Comparison of ENCODE assay signal across 1 cellular context in the genomic region with DNA sequence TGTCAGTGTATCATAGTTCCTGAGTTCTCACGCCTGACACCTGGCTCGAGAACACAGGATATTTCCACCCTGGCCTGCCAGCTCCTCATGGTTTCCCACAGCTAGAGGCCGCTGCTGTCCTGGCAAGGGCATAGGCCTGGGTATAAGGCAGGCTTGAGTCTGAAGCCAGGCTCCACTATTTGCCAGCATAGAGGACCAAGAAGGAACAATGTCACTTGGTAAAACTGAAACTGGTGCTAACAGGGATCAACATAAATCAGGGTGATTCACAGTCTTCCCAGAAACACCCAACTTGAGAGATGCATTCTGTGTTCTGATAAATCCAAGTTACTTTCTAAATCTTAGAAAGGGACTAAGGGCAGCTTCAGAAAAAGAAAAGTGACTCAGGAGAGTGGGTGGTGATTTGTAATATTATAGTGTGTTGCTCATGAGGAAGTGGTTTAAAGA.
A peak's percentile ranks its signal among the peaks of the same experiment; 100 is the strongest.
TF ChIP-seq lines count a peak whose summit lies in the region.

No MANE protein-coding gene starts in this region.

TF ChIP-seq in HepG2, 621 proteins besides CTCF, POLR2A, EP300 and RAD21 (continued from another document and continues in another):
- TF ChIP-seq RXRB (CRISPR knock-in tag; IDR thresholded peaks at IDR 0.05; ENCODE audit: borderline replicate concordance) (0 out of 2 replicates have a peak, but pooled peaks have one; percentile 38), POGZ (CRISPR knock-in tag; IDR thresholded peaks at IDR 0.05) (no peak), DR1 (CRISPR knock-in tag; IDR thresholded peaks at IDR 0.05) (no peak), GATAD2A (CRISPR knock-in tag; IDR thresholded peaks at IDR 0.05) (peak; percentile 56), ZNF883 (CRISPR knock-in tag; IDR thresholded peaks at IDR 0.05; ENCODE audit: not compliant biosample characterization) (no peak), ERF (CRISPR knock-in tag; IDR thresholded peaks at IDR 0.05) (0 out of 2 replicates have a peak, but pooled peaks have one; percentile 40), ZBTB7A (CRISPR knock-in tag; IDR thresholded peaks at IDR 0.05) (no peak), ZNF263 (CRISPR knock-in tag; IDR thresholded peaks at IDR 0.05) (no peak), FOXK2 (IDR thresholded peaks at IDR 0.05) (no peak), ZNF430 (CRISPR knock-in tag; IDR thresholded peaks at IDR 0.05) (no peak), FOSL2 (CRISPR knock-in tag; IDR thresholded peaks at IDR 0.05) (peak; percentile 31), EED (CRISPR knock-in tag; IDR thresholded peaks at IDR 0.05) (no peak), XRCC5 (optimal IDR thresholded peaks at IDR 0.05; ENCODE audit: low read length) (peak; percentile 75), ZMYM2 (CRISPR knock-in tag; IDR thresholded peaks at IDR 0.05) (no peak), ETV6 (CRISPR knock-in tag; conservative IDR thresholded peaks at IDR 0.05) (no peak), ZNF382 (CRISPR knock-in tag; IDR thresholded peaks at IDR 0.05; ENCODE audit: borderline replicate concordance) (no peak), RFX3 (CRISPR knock-in tag; IDR thresholded peaks at IDR 0.05) (no peak), KDM3A (CRISPR knock-in tag; IDR thresholded peaks at IDR 0.05; ENCODE audit: low read depth) (no peak), BHLHE40 (IDR thresholded peaks at IDR 0.05; ENCODE audit: low read length) (peak; percentile 30; the same call in 1 of the 2 replicates), ZNF10 (CRISPR knock-in tag; IDR thresholded peaks at IDR 0.05; ENCODE audit: borderline replicate concordance, low read depth) (no peak), NR2F6 (IDR thresholded peaks at IDR 0.05) (no peak), NR2F6 (CRISPR knock-in tag; IDR thresholded peaks at IDR 0.05) (peak; percentile 15; the same call in 1 of the 2 replicates), MYC (CRISPR knock-in tag; IDR thresholded peaks at IDR 0.05; ENCODE audit: borderline replicate concordance) (peak; percentile 23; the same call in 1 of the 2 replicates), TOPORS (CRISPR knock-in tag; IDR thresholded peaks at IDR 0.05) (no peak), HES4 (CRISPR knock-in tag; IDR thresholded peaks at IDR 0.05; ENCODE audit: borderline replicate concordance) (no peak), ADNP (CRISPR knock-in tag; IDR thresholded peaks at IDR 0.05) (no peak), PHF5A (CRISPR knock-in tag; IDR thresholded peaks at IDR 0.05; ENCODE audit: low read depth, unreplicated experiment) (no peak), KDM1A (CRISPR knock-in tag; IDR thresholded peaks at IDR 0.05) (no peak), ZNF670 (CRISPR knock-in tag; IDR thresholded peaks at IDR 0.05; ENCODE audit: borderline replicate concordance) (0 out of 2 replicates have a peak, but pooled peaks have one; percentile 16), ZNF180 (CRISPR knock-in tag; IDR thresholded peaks at IDR 0.05; ENCODE audit: borderline replicate concordance, low read depth) (no peak), ZFX (CRISPR knock-in tag; IDR thresholded peaks at IDR 0.05; ENCODE audit: low read depth) (peak; percentile 43; the same call in 1 of the 2 replicates), CEBPB (IDR thresholded peaks at IDR 0.05; ENCODE audit: borderline replicate concordance, low read depth, low read length) (no peak), KAT8 (CRISPR knock-in tag; IDR thresholded peaks at IDR 0.05) (0 out of 2 replicates have a peak, but pooled peaks have one; percentile 34), GATAD1 (CRISPR knock-in tag; IDR thresholded peaks at IDR 0.05) (peak; percentile 24; the same call in 1 of the 2 replicates), ZNF496 (CRISPR knock-in tag; IDR thresholded peaks at IDR 0.05; ENCODE audit: insufficient replicate concordance) (no peak), RFX5 (IDR thresholded peaks at IDR 0.05; ENCODE audit: low read depth, low read length) (no peak), BCL6 (CRISPR knock-in tag; IDR thresholded peaks at IDR 0.05) (0 out of 2 replicates have a peak, but pooled peaks have one; percentile 13), ELF3 (CRISPR knock-in tag; IDR thresholded peaks at IDR 0.05) (peak; percentile 44; the same call in 1 of the 2 replicates)
- TF ChIP-seq, protein P1, sequence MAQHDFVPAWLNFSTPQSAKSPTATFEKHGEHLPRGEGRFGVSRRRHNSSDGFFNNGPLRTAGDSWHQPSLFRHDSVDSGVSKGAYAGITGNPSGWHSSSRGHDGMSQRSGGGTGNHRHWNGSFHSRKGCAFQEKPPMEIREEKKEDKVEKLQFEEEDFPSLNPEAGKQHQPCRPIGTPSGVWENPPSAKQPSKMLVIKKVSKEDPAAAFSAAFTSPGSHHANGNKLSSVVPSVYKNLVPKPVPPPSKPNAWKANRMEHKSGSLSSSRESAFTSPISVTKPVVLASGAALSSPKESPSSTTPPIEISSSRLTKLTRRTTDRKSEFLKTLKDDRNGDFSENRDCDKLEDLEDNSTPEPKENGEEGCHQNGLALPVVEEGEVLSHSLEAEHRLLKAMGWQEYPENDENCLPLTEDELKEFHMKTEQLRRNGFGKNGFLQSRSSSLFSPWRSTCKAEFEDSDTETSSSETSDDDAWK (CRISPR knock-in tag; IDR thresholded peaks at IDR 0.05) = no peak
- TF ChIP-seq, protein P2, sequence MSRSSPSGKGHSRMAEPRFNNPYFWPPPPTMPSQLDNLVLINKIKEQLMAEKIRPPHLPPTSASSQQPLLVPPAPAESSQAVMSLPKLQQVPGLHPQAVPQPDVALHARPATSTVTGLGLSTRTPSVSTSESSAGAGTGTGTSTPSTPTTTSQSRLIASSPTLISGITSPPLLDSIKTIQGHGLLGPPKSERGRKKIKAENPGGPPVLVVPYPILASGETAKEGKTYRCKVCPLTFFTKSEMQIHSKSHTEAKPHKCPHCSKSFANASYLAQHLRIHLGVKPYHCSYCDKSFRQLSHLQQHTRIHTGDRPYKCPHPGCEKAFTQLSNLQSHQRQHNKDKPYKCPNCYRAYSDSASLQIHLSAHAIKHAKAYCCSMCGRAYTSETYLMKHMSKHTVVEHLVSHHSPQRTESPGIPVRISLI (CRISPR knock-in tag; IDR thresholded peaks at IDR 0.05; ENCODE audit: borderline replicate concordance) = no peak
- TF ChIP-seq, protein P3, sequence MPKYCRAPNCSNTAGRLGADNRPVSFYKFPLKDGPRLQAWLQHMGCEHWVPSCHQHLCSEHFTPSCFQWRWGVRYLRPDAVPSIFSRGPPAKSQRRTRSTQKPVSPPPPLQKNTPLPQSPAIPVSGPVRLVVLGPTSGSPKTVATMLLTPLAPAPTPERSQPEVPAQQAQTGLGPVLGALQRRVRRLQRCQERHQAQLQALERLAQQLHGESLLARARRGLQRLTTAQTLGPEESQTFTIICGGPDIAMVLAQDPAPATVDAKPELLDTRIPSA (CRISPR knock-in tag; IDR thresholded peaks at IDR 0.05; ENCODE audit: borderline replicate concordance) = no peak
- TF ChIP-seq, protein P4, sequence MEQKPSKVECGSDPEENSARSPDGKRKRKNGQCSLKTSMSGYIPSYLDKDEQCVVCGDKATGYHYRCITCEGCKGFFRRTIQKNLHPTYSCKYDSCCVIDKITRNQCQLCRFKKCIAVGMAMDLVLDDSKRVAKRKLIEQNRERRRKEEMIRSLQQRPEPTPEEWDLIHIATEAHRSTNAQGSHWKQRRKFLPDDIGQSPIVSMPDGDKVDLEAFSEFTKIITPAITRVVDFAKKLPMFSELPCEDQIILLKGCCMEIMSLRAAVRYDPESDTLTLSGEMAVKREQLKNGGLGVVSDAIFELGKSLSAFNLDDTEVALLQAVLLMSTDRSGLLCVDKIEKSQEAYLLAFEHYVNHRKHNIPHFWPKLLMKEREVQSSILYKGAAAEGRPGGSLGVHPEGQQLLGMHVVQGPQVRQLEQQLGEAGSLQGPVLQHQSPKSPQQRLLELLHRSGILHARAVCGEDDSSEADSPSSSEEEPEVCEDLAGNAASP (CRISPR knock-in tag; IDR thresholded peaks at IDR 0.05; ENCODE audit: borderline replicate concordance) = 0 out of 2 replicates have a peak, but pooled peaks have one; percentile 14
- TF ChIP-seq, protein P5, sequence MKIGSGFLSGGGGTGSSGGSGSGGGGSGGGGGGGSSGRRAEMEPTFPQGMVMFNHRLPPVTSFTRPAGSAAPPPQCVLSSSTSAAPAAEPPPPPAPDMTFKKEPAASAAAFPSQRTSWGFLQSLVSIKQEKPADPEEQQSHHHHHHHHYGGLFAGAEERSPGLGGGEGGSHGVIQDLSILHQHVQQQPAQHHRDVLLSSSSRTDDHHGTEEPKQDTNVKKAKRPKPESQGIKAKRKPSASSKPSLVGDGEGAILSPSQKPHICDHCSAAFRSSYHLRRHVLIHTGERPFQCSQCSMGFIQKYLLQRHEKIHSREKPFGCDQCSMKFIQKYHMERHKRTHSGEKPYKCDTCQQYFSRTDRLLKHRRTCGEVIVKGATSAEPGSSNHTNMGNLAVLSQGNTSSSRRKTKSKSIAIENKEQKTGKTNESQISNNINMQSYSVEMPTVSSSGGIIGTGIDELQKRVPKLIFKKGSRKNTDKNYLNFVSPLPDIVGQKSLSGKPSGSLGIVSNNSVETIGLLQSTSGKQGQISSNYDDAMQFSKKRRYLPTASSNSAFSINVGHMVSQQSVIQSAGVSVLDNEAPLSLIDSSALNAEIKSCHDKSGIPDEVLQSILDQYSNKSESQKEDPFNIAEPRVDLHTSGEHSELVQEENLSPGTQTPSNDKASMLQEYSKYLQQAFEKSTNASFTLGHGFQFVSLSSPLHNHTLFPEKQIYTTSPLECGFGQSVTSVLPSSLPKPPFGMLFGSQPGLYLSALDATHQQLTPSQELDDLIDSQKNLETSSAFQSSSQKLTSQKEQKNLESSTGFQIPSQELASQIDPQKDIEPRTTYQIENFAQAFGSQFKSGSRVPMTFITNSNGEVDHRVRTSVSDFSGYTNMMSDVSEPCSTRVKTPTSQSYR (CRISPR knock-in tag; IDR thresholded peaks at IDR 0.05; ENCODE audit: borderline replicate concordance) = no peak
- TF ChIP-seq, protein P6, sequence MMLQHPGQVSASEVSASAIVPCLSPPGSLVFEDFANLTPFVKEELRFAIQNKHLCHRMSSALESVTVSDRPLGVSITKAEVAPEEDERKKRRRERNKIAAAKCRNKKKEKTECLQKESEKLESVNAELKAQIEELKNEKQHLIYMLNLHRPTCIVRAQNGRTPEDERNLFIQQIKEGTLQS (CRISPR knock-in tag; IDR thresholded peaks at IDR 0.05) = no peak
- TF ChIP-seq, protein P7, sequence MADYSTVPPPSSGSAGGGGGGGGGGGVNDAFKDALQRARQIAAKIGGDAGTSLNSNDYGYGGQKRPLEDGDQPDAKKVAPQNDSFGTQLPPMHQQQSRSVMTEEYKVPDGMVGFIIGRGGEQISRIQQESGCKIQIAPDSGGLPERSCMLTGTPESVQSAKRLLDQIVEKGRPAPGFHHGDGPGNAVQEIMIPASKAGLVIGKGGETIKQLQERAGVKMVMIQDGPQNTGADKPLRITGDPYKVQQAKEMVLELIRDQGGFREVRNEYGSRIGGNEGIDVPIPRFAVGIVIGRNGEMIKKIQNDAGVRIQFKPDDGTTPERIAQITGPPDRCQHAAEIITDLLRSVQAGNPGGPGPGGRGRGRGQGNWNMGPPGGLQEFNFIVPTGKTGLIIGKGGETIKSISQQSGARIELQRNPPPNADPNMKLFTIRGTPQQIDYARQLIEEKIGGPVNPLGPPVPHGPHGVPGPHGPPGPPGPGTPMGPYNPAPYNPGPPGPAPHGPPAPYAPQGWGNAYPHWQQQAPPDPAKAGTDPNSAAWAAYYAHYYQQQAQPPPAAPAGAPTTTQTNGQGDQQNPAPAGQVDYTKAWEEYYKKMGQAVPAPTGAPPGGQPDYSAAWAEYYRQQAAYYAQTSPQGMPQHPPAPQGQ (CRISPR knock-in tag; IDR thresholded peaks at IDR 0.05; ENCODE audit: borderline replicate concordance) = no peak
- TF ChIP-seq, protein P8, sequence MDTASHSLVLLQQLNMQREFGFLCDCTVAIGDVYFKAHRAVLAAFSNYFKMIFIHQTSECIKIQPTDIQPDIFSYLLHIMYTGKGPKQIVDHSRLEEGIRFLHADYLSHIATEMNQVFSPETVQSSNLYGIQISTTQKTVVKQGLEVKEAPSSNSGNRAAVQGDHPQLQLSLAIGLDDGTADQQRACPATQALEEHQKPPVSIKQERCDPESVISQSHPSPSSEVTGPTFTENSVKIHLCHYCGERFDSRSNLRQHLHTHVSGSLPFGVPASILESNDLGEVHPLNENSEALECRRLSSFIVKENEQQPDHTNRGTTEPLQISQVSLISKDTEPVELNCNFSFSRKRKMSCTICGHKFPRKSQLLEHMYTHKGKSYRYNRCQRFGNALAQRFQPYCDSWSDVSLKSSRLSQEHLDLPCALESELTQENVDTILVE (CRISPR knock-in tag; IDR thresholded peaks at IDR 0.05) = no peak
- TF ChIP-seq, protein P9, sequence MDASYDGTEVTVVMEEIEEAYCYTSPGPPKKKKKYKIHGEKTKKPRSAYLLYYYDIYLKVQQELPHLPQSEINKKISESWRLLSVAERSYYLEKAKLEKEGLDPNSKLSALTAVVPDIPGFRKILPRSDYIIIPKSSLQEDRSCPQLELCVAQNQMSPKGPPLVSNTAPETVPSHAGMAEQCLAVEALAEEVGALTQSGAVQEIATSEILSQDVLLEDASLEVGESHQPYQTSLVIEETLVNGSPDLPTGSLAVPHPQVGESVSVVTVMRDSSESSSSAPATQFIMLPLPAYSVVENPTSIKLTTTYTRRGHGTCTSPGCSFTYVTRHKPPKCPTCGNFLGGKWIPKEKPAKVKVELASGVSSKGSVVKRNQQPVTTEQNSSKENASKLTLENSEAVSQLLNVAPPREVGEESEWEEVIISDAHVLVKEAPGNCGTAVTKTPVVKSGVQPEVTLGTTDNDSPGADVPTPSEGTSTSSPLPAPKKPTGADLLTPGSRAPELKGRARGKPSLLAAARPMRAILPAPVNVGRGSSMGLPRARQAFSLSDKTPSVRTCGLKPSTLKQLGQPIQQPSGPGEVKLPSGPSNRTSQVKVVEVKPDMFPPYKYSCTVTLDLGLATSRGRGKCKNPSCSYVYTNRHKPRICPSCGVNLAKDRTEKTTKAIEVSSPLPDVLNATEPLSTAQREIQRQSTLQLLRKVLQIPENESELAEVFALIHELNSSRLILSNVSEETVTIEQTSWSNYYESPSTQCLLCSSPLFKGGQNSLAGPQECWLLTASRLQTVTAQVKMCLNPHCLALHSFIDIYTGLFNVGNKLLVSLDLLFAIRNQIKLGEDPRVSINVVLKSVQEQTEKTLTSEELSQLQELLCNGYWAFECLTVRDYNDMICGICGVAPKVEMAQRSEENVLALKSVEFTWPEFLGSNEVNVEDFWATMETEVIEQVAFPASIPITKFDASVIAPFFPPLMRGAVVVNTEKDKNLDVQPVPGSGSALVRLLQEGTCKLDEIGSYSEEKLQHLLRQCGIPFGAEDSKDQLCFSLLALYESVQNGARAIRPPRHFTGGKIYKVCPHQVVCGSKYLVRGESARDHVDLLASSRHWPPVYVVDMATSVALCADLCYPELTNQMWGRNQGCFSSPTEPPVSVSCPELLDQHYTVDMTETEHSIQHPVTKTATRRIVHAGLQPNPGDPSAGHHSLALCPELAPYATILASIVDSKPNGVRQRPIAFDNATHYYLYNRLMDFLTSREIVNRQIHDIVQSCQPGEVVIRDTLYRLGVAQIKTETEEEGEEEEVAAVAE (CRISPR knock-in tag; IDR thresholded peaks at IDR 0.05; ENCODE audit: borderline replicate concordance) = 0 out of 2 replicates have a peak, but pooled peaks have one; percentile 35
- TF ChIP-seq, protein P10, sequence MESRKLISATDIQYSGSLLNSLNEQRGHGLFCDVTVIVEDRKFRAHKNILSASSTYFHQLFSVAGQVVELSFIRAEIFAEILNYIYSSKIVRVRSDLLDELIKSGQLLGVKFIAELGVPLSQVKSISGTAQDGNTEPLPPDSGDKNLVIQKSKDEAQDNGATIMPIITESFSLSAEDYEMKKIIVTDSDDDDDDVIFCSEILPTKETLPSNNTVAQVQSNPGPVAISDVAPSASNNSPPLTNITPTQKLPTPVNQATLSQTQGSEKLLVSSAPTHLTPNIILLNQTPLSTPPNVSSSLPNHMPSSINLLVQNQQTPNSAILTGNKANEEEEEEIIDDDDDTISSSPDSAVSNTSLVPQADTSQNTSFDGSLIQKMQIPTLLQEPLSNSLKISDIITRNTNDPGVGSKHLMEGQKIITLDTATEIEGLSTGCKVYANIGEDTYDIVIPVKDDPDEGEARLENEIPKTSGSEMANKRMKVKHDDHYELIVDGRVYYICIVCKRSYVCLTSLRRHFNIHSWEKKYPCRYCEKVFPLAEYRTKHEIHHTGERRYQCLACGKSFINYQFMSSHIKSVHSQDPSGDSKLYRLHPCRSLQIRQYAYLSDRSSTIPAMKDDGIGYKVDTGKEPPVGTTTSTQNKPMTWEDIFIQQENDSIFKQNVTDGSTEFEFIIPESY (CRISPR knock-in tag; IDR thresholded peaks at IDR 0.05) = no peak
